24 cellular contexts compared by ENCODE assay signal in the genomic region with DNA sequence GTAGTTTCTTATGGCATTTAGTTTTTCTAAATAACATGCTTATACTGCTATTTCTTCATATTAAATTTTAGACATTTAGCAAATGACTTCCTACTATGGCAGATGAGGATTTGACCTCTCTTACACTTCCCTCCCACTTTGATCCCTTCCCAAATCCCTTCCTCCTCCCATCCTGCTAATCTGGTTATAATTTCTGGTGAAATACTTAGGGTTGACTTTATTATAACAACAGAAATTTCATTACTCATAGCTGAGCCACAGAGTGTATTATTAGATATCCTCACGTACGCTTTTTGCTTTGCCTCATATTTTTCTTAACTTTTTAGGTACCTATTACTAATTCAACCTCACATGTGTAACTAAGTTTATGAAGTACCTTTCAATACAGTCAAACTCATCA.
DNase-seq lines count a peak whose midpoint lies in the region; ATAC-seq, FAIRE-seq and TF ChIP-seq lines count a peak whose summit lies in the region.
"Had no signal": no experiment of that assay in that cellular context is flagged by ENCODE, and none has a peak within 500 bp of the region (broad histone marks: within the 10 kb centered on the region; RNA-seq: fewer than 3 reads in every experiment).

No MANE protein-coding gene starts in this region.

- no peak overlapping the region for H2AFZ ChIP-seq in IMR-90 (replicated peaks; ENCODE audit: low read length, poor library complexity)
- no peak overlapping the region for H2AFZ ChIP-seq in astrocyte (ENCODE audit: low read depth, low read length)

- no CpG with 5 or more reads among the region's 2 CpGs for WGBS in IMR-90 (ENCODE audit: extremely low coverage in 2 of 2, insufficient read length in 1 of 2), 2 experiments

- POLR2A ChIA-PET in IMR-90 (lab: Charles Lee; ENCODE audit: unreplicated experiment) = no interaction called here

- H2AK9ac ChIP-seq in IMR-90 (replicated peaks; ENCODE audit: low read depth, low read length, poor library complexity) = no peak overlapping the region

- H2BK120ac ChIP-seq in IMR-90 (ENCODE audit: low read depth, low read length) = no peak overlapping the region

- dilution Hi-C loops in IMR-90 (cut with HindIII; ENCODE audit: low sequenced_read_pairs, unreplicated experiment) = no loop called here

- intact Hi-C loops in IMR-90 (cut with micrococcal nuclease) = no loop called here
- intact Hi-C loops in left lung (cut with DNase I) = no loop called here
- intact Hi-C loops in colonic mucosa (cut with DNase I) = no loop called here

- H3K27ac ChIP-seq in IMR-90 (ENCODE audit: insufficient read depth, low read length) (no peak overlapping the region), astrocyte (ENCODE audit: low read depth, low read length) (no peak overlapping the region), left lung (no peak overlapping the region), colonic mucosa (no peak overlapping the region)
- H3K27ac ChIP-seq: brain microvascular endothelial cell, dorsolateral prefrontal cortex, epithelial cell of prostate, lower lobe of right lung, right lobe of liver, thyroid gland had no signal

- H3K4me1 Mint-ChIP-seq in astrocyte (ENCODE audit: low read depth, unreplicated experiment) = peaks cover 2% of the 10 kb centered on the region

- peaks cover 4% of the 10 kb centered on the region for H3K4me1 ChIP-seq in IMR-90 (ENCODE audit: control insufficient read depth, insufficient read depth, low read length)
- peaks cover 19% of the 10 kb centered on the region for H3K4me1 ChIP-seq in astrocyte (ENCODE audit: insufficient read depth, low read length)
- peaks cover 5 to 14% of the 10 kb centered on the region in 2 donors for H3K4me1 ChIP-seq in left lung
- no peaks in the 10 kb centered on the region for H3K4me1 ChIP-seq in colonic mucosa

- H3K4me3 Mint-ChIP-seq in astrocyte (ENCODE audit: unreplicated experiment) = no peak overlapping the region
- H3K4me3 Mint-ChIP-seq: stimulated activated naive B cell treated with anti-CD40 and anti-IgM and Interleukin-4, amounts not matched to agents 10 μg/mL and 1 μg/mL and 100 μg/mL, for 72 hours had no signal

- H3K4me2 ChIP-seq in IMR-90 (ENCODE audit: low read depth, low read length) (no peak overlapping the region), astrocyte (ENCODE audit: low read length) (no peak overlapping the region)

- no peak overlapping the region for H3K9ac ChIP-seq in IMR-90 (ENCODE audit: low read depth, low read length)
- H3K9ac ChIP-seq in astrocyte (ENCODE audit: low read length) = no peak overlapping the region
- H3K9ac ChIP-seq in colonic mucosa (ENCODE audit: low read depth in 2 of 2, low read length in 2 of 2) = no peak overlapping the region

- no peaks in the 10 kb centered on the region for H3K27me3 Mint-ChIP-seq in astrocyte (ENCODE audit: low read depth, unreplicated experiment)

- no peaks in the 10 kb centered on the region for H4K20me1 ChIP-seq in IMR-90 (ENCODE audit: insufficient read depth, low read length)
- no peaks in the 10 kb centered on the region for H4K20me1 ChIP-seq in astrocyte (ENCODE audit: insufficient read depth, low read length)

- in situ Hi-C loops in IMR-90 (cut with MboI; ENCODE audit: low sequenced_read_pairs) = no loop called here

- H3K27ac Mint-ChIP-seq in astrocyte (ENCODE audit: unreplicated experiment) = no peak overlapping the region
- H3K27ac Mint-ChIP-seq: activated naive CD4-positive, alpha-beta T cell treated with anti-CD3 and anti-CD28 coated beads, Interleukin-2, amount 50 U/mL, for 72 hours; stimulated activated naive B cell treated with anti-CD40 and anti-IgM and Interleukin-4, amounts not matched to agents 10 μg/mL and 1 μg/mL and 100 μg/mL, for 72 hours had no signal

- H4K91ac ChIP-seq in IMR-90 (ENCODE audit: insufficient read depth, low read depth, low read length) = no peak overlapping the region

- ATAC-seq in IMR-90 (ENCODE audit: low read depth) = no peak
- ATAC-seq in left lung = peak; percentile 18
- no peak for ATAC-seq in HG02798 (IDR thresholded peaks at IDR 0.05; ENCODE audit: poor library complexity, unreplicated experiment)
- no peak for ATAC-seq in GM21717 (IDR thresholded peaks at IDR 0.05; ENCODE audit: unreplicated experiment)
- ATAC-seq: activated naive CD4-positive, alpha-beta T cell treated with anti-CD3 and anti-CD28 coated beads, Interleukin-2, amount 50 U/mL, for 72 hours; lower lobe of right lung; right lobe of liver; stimulated activated naive B cell treated with anti-CD40 and anti-IgM and Interleukin-4, amounts not matched to agents 10 μg/mL and 1 μg/mL and 100 μg/mL, for 72 hours had no signal

- H3K36me3 ChIP-seq in IMR-90 (ENCODE audit: control insufficient read depth, insufficient read depth, low read length) = no peaks in the 10 kb centered on the region
- H3K36me3 ChIP-seq in astrocyte (ENCODE audit: insufficient read depth, low read length) = no peaks in the 10 kb centered on the region
- no peaks in the 10 kb centered on the region for H3K36me3 ChIP-seq in left lung
- H3K36me3 ChIP-seq in colonic mucosa = no peaks in the 10 kb centered on the region
- H3K36me3 ChIP-seq: brain microvascular endothelial cell, lower lobe of right lung, right lobe of liver, thyroid gland had no signal

- TF ChIP-seq CTCF in AG09309 (IDR thresholded peaks at IDR 0.05; ENCODE audit: control insufficient read depth, insufficient read depth, low read depth, low read length, missing control alignments) = no peak
- no peak for TF ChIP-seq CTCF in IMR-90 (conservative IDR thresholded peaks at IDR 0.05; ENCODE audit: low read depth, low read length)
- TF ChIP-seq CTCF in astrocyte (IDR thresholded peaks at IDR 0.05; ENCODE audit: insufficient read depth, low read depth, low read length) = no peak
- no peak for TF ChIP-seq CTCF in left lung (IDR thresholded peaks at IDR 0.05)
- TF ChIP-seq CTCF in colonic mucosa (IDR thresholded peaks at IDR 0.05) = no peak

- no peak for FAIRE-seq in astrocyte (lab: Jason Lieb, UNC)
- FAIRE-seq: HTR-8/SVneo had no signal

- H2BK5ac ChIP-seq in IMR-90 (ENCODE audit: low read depth, low read length, poor library complexity, severe bottlenecking) = no peak overlapping the region

- no peak overlapping the region for H3K4ac ChIP-seq in IMR-90 (ENCODE audit: low read depth, low read length)

- no peak overlapping the region for H2BK15ac ChIP-seq in IMR-90 (ENCODE audit: low read depth, low read length)

- no peak overlapping the region for H4K8ac ChIP-seq in IMR-90 (ENCODE audit: low read depth in 2 of 2, low read length in 2 of 2)

- no peak overlapping the region for H3K56ac ChIP-seq in IMR-90 (ENCODE audit: extremely low read depth, insufficient read depth, low read length)

- CTCF ChIA-PET in IMR-90 (lab: Yijun Ruan, JAX) = interaction anchor here (0.7 kb wide), 1 partner anchor 136 kb away, joined by 3 read pairs; no protein-coding TSS in a partner anchor

- no peaks in the 10 kb centered on the region for H3K79me2 ChIP-seq in astrocyte (ENCODE audit: insufficient read depth, low read length)

- no peaks in the 10 kb centered on the region for H3K36me3 Mint-ChIP-seq in astrocyte (ENCODE audit: low read depth, unreplicated experiment)
- H3K36me3 Mint-ChIP-seq: activated naive CD4-positive, alpha-beta T cell treated with anti-CD3 and anti-CD28 coated beads, Interleukin-2, amount 50 U/mL, for 72 hours had no signal

- H3K9me3 Mint-ChIP-seq in astrocyte (ENCODE audit: unreplicated experiment) = no peaks in the 10 kb centered on the region
- H3K9me3 Mint-ChIP-seq: activated naive CD4-positive, alpha-beta T cell treated with anti-CD3 and anti-CD28 coated beads, Interleukin-2, amount 50 U/mL, for 72 hours; stimulated activated naive B cell treated with anti-CD40 and anti-IgM and Interleukin-4, amounts not matched to agents 10 μg/mL and 1 μg/mL and 100 μg/mL, for 72 hours had no signal

- H3K23ac ChIP-seq in IMR-90 (ENCODE audit: low read depth, low read length) = no peak overlapping the region

- H3K4me3 ChIP-seq in AG09309 (ENCODE audit: control insufficient read depth, low read depth, low read length) (no peak overlapping the region), IMR-90 (ENCODE audit: insufficient read depth, low read depth, low read length) (no peak overlapping the region), astrocyte (ENCODE audit: insufficient read depth, low read depth, low read length) (no peak overlapping the region), left lung (no peak overlapping the region), colonic mucosa (no peak overlapping the region)
- H3K4me3 ChIP-seq: dorsolateral prefrontal cortex, lower lobe of right lung, right lobe of liver, thyroid gland had no signal

- DNase-seq in AG09309 (ENCODE audit: low read depth) = peak; percentile 24
- peak; percentile 54 for DNase-seq in IMR-90
- peak; percentile 26 for DNase-seq in astrocyte (ENCODE audit: low read depth)
- DNase-seq in left lung = no peak
- DNase-seq in colonic mucosa = no peak
- DNase-seq in T-helper 1 cell = no peak
- DNase-seq: activated CD4-positive, CD25-positive, alpha-beta regulatory T cell treated with anti-CD3 and anti-CD28 coated beads, Interleukin-2, amount 50 U/mL, for 72 hours; brain microvascular endothelial cell; DND-41; dorsolateral prefrontal cortex; Kasumi-1; lower lobe of right lung; NCI-H69; occipital lobe; OCI-M1; right lobe of liver; stimulated activated naive B cell treated with anti-CD40 and anti-IgM and Interleukin-4, amounts not matched to agents 10 μg/mL and 1 μg/mL and 100 μg/mL, for 72 hours; T-helper 9 cell; thyroid gland had no signal

- no peak for TF ChIP-seq POLR2A in IMR-90 (IDR thresholded peaks at IDR 0.05; ENCODE audit: low read depth, low read length)

- H3K14ac ChIP-seq in IMR-90 (replicated peaks; ENCODE audit: low read depth, low read length) = no peak overlapping the region

- no TSS peak for BruUV-seq in IMR-90 (replicated peaks; lab: Mats Ljungman, UMichigan)

- no peak overlapping the region for H4K5ac ChIP-seq in IMR-90 (ENCODE audit: low read depth, low read length)

- H3K9me3 ChIP-seq in IMR-90 (ENCODE audit: control insufficient read depth, insufficient read depth, low read length) (no peaks in the 10 kb centered on the region), astrocyte (ENCODE audit: insufficient read depth, low read depth, low read length) (no peaks in the 10 kb centered on the region), left lung (no peaks in the 10 kb centered on the region), colonic mucosa (no peaks in the 10 kb centered on the region)
- H3K9me3 ChIP-seq: lower lobe of right lung, right lobe of liver, thyroid gland had no signal

- no peaks in the 10 kb centered on the region for H3K9me1 ChIP-seq in IMR-90 (ENCODE audit: insufficient read depth, low read length)

- no peak overlapping the region for H3K18ac ChIP-seq in IMR-90 (ENCODE audit: low read depth, low read length)

- H2AK5ac ChIP-seq in IMR-90 (ENCODE audit: low read depth, low read length) = no peak overlapping the region

- H3K27me3 ChIP-seq in IMR-90 (ENCODE audit: control insufficient read depth, insufficient read depth, low read length) (no peaks in the 10 kb centered on the region), astrocyte (ENCODE audit: insufficient read depth, low read length) (no peaks in the 10 kb centered on the region), left lung (no peaks in the 10 kb centered on the region), colonic mucosa (no peaks in the 10 kb centered on the region)
- H3K27me3 ChIP-seq: brain microvascular endothelial cell, dorsolateral prefrontal cortex, right lobe of liver, thyroid gland had no signal

- TF ChIP-seq RAD21 in IMR-90 (IDR thresholded peaks at IDR 0.05; ENCODE audit: low read length) = no peak

- no peaks in the 10 kb centered on the region for H3K79me1 ChIP-seq in IMR-90 (ENCODE audit: low read depth in 1 of 2, low read length in 2 of 2)

- H2BK20ac ChIP-seq in IMR-90 (ENCODE audit: low read depth, low read length) = no peak overlapping the region

Comparison
In these comparisons a context has a peak if more than half of its experiments do, and no peak if none do; other contexts are left out.
1. DNase-seq: peak in AG09309 (single experiment), IMR-90 (single experiment) and astrocyte (single experiment); none in left lung (0 of 2), colonic mucosa (single experiment) and T-helper 1 cell (0 of 5).